Comparison of ENCODE assay signal across 8 cellular contexts in the genomic region with DNA sequence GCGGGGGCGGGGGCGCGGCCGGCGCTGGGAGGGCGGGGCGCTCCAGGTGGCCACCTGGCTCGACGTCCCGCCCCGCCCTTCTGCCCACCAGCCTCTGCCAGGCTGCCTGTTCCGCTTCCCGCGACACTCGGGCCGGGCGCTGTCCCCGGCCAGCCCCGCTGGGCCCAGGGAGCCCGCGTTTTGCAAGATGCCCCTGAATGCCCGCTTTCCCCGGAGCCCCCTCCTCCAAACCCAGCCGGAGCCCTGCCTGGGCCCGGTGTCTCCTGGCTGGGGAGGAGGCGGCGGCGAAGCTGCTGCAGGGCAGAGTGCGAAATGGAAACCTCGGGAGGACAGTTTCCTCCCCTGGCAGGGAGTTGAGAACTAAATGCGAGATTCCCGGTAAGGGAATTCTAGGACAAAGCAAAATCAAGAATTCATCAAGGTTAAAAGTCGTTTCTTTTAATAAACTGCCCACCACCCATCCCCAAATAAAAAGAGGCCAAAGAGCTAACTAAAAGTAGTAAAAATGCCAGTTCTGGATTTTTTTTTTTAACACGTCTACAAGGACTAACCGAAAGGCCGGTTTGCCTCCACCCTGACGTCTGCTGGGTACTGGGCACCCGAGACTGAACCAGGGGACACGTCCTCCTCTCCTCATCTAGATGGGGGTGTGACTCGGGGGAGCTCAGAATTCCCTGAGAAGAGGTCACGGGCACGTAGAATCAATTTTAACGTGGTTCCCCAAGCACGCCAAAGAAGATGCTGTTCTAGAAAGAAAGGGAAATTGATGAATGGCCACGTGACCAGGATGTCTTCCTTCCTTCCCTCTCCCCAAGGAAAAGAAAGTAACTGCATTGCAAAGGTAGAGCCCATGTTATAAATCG.
DNase-seq lines count a peak whose midpoint lies in the region; ATAC-seq and TF ChIP-seq lines count a peak whose summit lies in the region.

No MANE protein-coding gene starts in this region.

- no peak for TF ChIP-seq POLR2A in lower leg skin (IDR thresholded peaks at IDR 0.05)
- peak; percentile 97 for TF ChIP-seq POLR2A in transverse colon (IDR thresholded peaks at IDR 0.05)

- intact Hi-C loops in lower leg skin (cut with DNase I; ENCODE audit: low total_unique reads) (no loop called here), transverse colon (cut with DNase I; ENCODE audit: low total_unique reads) (no loop called here)

- no peak for TF ChIP-seq CTCF in astrocyte of the cerebellum (IDR thresholded peaks at IDR 0.05; ENCODE audit: low read depth, low read length, missing control alignments)
- TF ChIP-seq CTCF in lower leg skin (IDR thresholded peaks at IDR 0.05), result no peak
- TF ChIP-seq CTCF in transverse colon (IDR thresholded peaks at IDR 0.05), result no peak

- H3K27me3 ChIP-seq in MG63 (no peaks in the 10 kb centered on the region), transverse colon (no peaks in the 10 kb centered on the region)

- no peaks in the 10 kb centered on the region for H3K36me3 ChIP-seq in MG63
- H3K36me3 ChIP-seq in transverse colon, result no peaks in the 10 kb centered on the region

- ATAC-seq in GM21576 (IDR thresholded peaks at IDR 0.05; ENCODE audit: unreplicated experiment), result peak; percentile 41

- no peak for TF ChIP-seq EP300 in transverse colon (IDR thresholded peaks at IDR 0.05; ENCODE audit: low read depth)

- H3K27ac ChIP-seq in transverse colon, result peak overlapping the region; percentile 87 to 93 (median 92)

- in situ Hi-C loops in astrocyte of the cerebellum (cut with HindIII; ENCODE audit: low sequenced_read_pairs), result no loop called here
- in situ Hi-C loops in transverse colon (cut with MboI; ENCODE audit: low pct_ligation_motif_present in 1 of 4, low pct_unique_long_range_greater_than_20kb in 1 of 4, low sequenced_read_pairs in 3 of 4), result no loop called here

- no peaks in the 10 kb centered on the region for H3K9me3 ChIP-seq in MG63
- H3K9me3 ChIP-seq in transverse colon, result no peaks in the 10 kb centered on the region

- DNase-seq in NCI-H187 treated with DMSO at 0.1 percent for 48 hours (lab: John Stamatoyannopoulos, UW) (peak; percentile 76), NCI-H187 (lab: John Stamatoyannopoulos, UW) (no peak), MG63 (no peak), astrocyte of the cerebellum (ENCODE audit: low read depth) (no peak), lower leg skin (ENCODE audit: low spot score in 2 of 2) (peak; percentile 33 to 86), transverse colon (no peak), KG1 (lab: John Stamatoyannopoulos, UW) (no peak)

- WGBS in lower leg skin, 2 donors, result 8 to 9% methylated on average over 25 to 35 of the region's 47 CpGs
- WGBS in transverse colon (ENCODE audit: low coverage in 1 of 2), 2 donors, result 21 to 22% methylated on average over 10 to 29 of the region's 47 CpGs

- H3K4me3 ChIP-seq in MG63, result peak overlapping the region; percentile 53
- peak overlapping the region; percentile 54 for H3K4me3 ChIP-seq in astrocyte of the cerebellum (ENCODE audit: low read depth, low read length)
- H3K4me3 ChIP-seq in lower leg skin (ENCODE audit: low read depth, poor library complexity, severe bottlenecking), result peak overlapping the region; percentile 31
- peak overlapping the region; percentile 32 to 88 (median 62) for H3K4me3 ChIP-seq in transverse colon

- peaks cover 9 to 28% (median 18%) of the 10 kb centered on the region in 4 donors for H3K4me1 ChIP-seq in transverse colon

Comparison
In these comparisons a context has a peak if more than half of its experiments do, and no peak if none do; other contexts are left out.
1. DNase-seq: peak in NCI-H187 treated with DMSO at 0.1 percent for 48 hours (single experiment) and lower leg skin (2 of 2); none in NCI-H187 (0 of 2), MG63 (single experiment), astrocyte of the cerebellum (single experiment), transverse colon (single experiment) and KG1 (single experiment).
2. Peak in every context shown above with its lines, with median percentiles within 50 percentile points of each other: H3K4me3 ChIP-seq.